Comparison of ENCODE assay signal across 9 cellular contexts in the genomic region with DNA sequence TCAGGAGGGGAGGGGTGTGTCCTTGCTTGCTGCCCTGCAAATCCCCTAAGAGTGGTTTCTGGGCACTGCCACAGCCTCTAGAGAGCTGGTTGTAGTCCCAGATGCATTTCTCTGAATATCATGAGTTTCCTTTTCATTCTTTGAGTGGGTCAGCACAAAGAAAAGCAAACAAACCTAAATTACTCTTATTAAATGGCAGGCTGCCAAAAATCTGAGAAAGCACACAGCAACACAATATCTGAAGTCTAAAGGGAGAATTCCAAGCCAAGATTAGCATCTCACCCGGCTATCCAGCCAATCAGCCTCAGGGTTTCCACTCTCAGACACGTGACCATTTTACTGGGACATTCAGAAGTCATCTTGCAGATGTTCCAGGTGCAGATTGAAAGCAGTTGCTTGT.
DNase-seq lines count a peak whose midpoint lies in the region; ATAC-seq and TF ChIP-seq lines count a peak whose summit lies in the region.
"Had no signal": no experiment of that assay in that cellular context is flagged by ENCODE, and none has a peak within 500 bp of the region (broad histone marks: within the 10 kb centered on the region; RNA-seq: fewer than 3 reads in every experiment).

No MANE protein-coding gene starts in this region.

- DNase-seq in AG09319 (ENCODE audit: extremely low read depth, low read depth) (peak; percentile 70), HT1080 (ENCODE audit: low read depth) (peak; percentile 61), RPMI8226 (peak; percentile 97), iris pigment epithelial cell (ENCODE audit: low read depth) (peak; percentile 81), KG1 (lab: John Stamatoyannopoulos, UW) (no peak)
- DNase-seq in stimulated activated CD4-positive, alpha-beta T cell treated with anti-CD3 and anti-CD28 coated beads, Interleukin-15, amount 100 ng/mL, for 24 hours: no peak
- DNase-seq: effector CD8-positive, alpha-beta T cell had no signal

- TF ChIP-seq CTCF in AG09319 (IDR thresholded peaks at IDR 0.05; ENCODE audit: low read depth, low read length) (no peak), gastroesophageal sphincter (IDR thresholded peaks at IDR 0.05) (no peak)

- ATAC-seq in gastroesophageal sphincter (no peak), GM18520 (IDR thresholded peaks at IDR 0.05; ENCODE audit: unreplicated experiment) (no peak)

- 0 to 5% methylated on average over 1 to 2 of the region's 2 CpGs for WGBS in gastroesophageal sphincter (ENCODE audit: low coverage in 1 of 2), 2 donors

- no peak for TF ChIP-seq POLR2A in gastroesophageal sphincter (IDR thresholded peaks at IDR 0.05)

- no peak for TF ChIP-seq EP300 in gastroesophageal sphincter (IDR thresholded peaks at IDR 0.05)

- no peaks in the 10 kb centered on the region for H3K36me3 ChIP-seq in gastroesophageal sphincter

- peaks cover 0 to 13% (median 0%) of the 10 kb centered on the region in 3 donors for H3K4me1 ChIP-seq in gastroesophageal sphincter

- no peaks in the 10 kb centered on the region for H3K27me3 ChIP-seq in gastroesophageal sphincter

- no peaks in the 10 kb centered on the region for H3K9me3 ChIP-seq in gastroesophageal sphincter

- H3K4me3 ChIP-seq in gastroesophageal sphincter: no peak overlapping the region

- H3K27ac ChIP-seq in gastroesophageal sphincter: no peak overlapping the region

Comparison
In these comparisons a context has a peak if more than half of its experiments do, and no peak if none do; other contexts are left out.
1. DNase-seq: peak in AG09319 (single experiment), HT1080 (single experiment), RPMI8226 (single experiment) and iris pigment epithelial cell (single experiment); none in stimulated activated CD4-positive, alpha-beta T cell treated with anti-CD3 and anti-CD28 coated beads, Interleukin-15, amount 100 ng/mL, for 24 hours (single experiment) and KG1 (single experiment).